Comparison of ENCODE assay signal across 8 cellular contexts in genomic region chr5:50666261-50667078, GRCh38. TPM values are rescaled to one million over a fixed set of nuclear protein-coding genes. Genes with fewer than 3 reads are reported as not detected.
DNase-seq lines count a peak whose midpoint lies in the region; ATAC-seq lines count a peak whose summit lies in the region.

TSS of gene PARP8 (plus strand) at chr5:50666637. CDS start at chr5:50667096, 459 bp downstream.

- no peaks in the 10 kb centered on the region; the same call in 1 of the 2 replicates for H3K27me3 ChIP-seq in H7 (ENCODE audit: control insufficient read depth, insufficient read depth, low read length)

- no peaks in the 10 kb centered on the region for H3K36me3 ChIP-seq in H7 (replicated peaks; ENCODE audit: control insufficient read depth, insufficient read depth, low read length)

- DNase-seq in GF-D8 (lab: John Stamatoyannopoulos, UW): peak; percentile 34
- DNase-seq in H7: peak; percentile 76
- DNase-seq in NCI-H146 (lab: John Stamatoyannopoulos, UW): peak; percentile 74
- peak; percentile 45 to 58 for DNase-seq in activated CD4-positive, alpha-beta T cell treated with anti-CD3 and anti-CD28 coated beads, Interleukin-2, amount 50 U/mL, for 48 hours
- DNase-seq in effector CD4-positive, alpha-beta T cell: peak; percentile 34
- DNase-seq in lung microvascular endothelial cell (ENCODE audit: low read depth in 2 of 2): peak; percentile 4 to 14
- DNase-seq in stimulated activated CD8-positive, alpha-beta memory T cell treated with anti-CD3 and anti-CD28 coated beads, Interleukin-15, amount 100 ng/mL, for 1 hour (ENCODE audit: low read depth): peak; percentile 5

- H3K4me3 ChIP-seq in H7 (ENCODE audit: insufficient read depth, low read depth, low read length): peak within 1 kb of the TSS; percentile 74

- ATAC-seq in HG03460 (IDR thresholded peaks at IDR 0.05; ENCODE audit: unreplicated experiment): no peak

RNA-seq across cellular contexts. Expression of gene PARP8, which starts in this region (rescaled TPM):
- 12.1 and 19.9 TPM in 2 replicates for total RNA-seq in H7 (2014; rRNA removed; shearing (Covaris generic))
- 0.22 and 0.99 TPM in 2 replicates for total RNA-seq in lung microvascular endothelial cell

Comparison
In these comparisons a context has a peak if more than half of its experiments do, and no peak if none do; other contexts are left out.
1. Peak in DNase-seq in lung microvascular endothelial cell; RNA of the gene not detected or under 1 TPM.
2. DNase-seq: peak in every context shown above with its lines; median percentile 76 in H7; 74 in NCI-H146; 52 in activated CD4-positive, alpha-beta T cell treated with anti-CD3 and anti-CD28 coated beads, Interleukin-2, amount 50 U/mL, for 48 hours; 34 in GF-D8; 34 in effector CD4-positive, alpha-beta T cell; 9 in lung microvascular endothelial cell; 5 in stimulated activated CD8-positive, alpha-beta memory T cell treated with anti-CD3 and anti-CD28 coated beads, Interleukin-15, amount 100 ng/mL, for 1 hour.